ENCODE assay signal across 8 cellular contexts in the genomic region with DNA sequence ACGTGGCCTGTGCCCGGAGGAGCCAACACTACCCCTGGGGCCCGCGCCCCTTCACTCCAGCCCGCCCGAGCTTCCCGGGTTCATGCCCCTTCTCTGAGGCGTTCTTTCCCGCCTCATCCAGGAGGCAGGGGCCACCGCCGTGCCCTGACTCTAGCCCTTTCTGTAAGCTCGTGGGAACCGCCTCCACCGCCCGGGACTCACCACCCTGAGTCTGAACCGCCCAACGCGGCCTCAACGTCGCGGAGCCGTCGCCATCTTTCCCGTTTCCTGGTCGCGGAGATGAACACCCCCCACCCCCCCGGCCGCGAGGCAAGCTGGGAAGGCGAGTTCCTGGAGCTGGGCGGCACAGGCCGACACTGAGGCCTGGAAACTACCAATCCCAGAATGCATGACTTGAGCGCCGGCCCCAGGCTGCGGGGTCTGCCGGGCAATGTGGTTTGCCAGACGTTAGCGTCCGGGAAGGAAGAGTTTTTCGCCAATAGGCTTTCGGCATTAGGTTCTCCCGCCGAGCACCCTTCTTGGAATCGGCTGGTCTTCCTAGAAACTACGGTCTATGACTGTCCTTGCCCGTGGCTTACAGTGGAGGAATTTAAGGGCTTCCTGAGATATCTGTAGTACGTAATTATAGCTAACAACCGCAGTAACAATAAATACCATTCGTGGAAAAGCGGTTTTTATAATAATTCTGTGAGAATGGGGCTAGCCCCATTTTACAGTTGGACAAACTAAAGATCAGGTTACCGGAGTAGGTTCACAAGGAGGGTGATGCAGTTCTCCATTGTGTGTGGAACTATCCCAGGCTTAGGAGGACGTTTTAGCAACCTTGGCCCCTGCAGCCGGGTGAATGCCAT. TPM values are rescaled to one million over a fixed set of nuclear protein-coding genes. Genes with fewer than 3 reads are reported as not detected.
DNase-seq lines count a peak whose midpoint lies in the region; ATAC-seq and TF ChIP-seq lines count a peak whose summit lies in the region.

Gene DDX23, minus strand, starts transcription at position 281 of the 851 bp plus-strand sequence. CDS start 6,381 bp downstream, outside the sequence.

- peak within 1 kb of the TSS; percentile 82 for H3K9ac ChIP-seq in muscle layer of colon (ENCODE audit: low read length)

- H3K4me3 ChIP-seq in esophagus (ENCODE audit: low read depth in 1 of 2, low read length in 2 of 2), result peak within 1 kb of the TSS; percentile 96 to 97
- peak within 1 kb of the TSS; percentile 67 to 91 for H3K4me3 ChIP-seq in muscle layer of colon (ENCODE audit: low read depth in 1 of 2, low read length in 2 of 2)

- peak within 1 kb of the TSS; percentile 97 for H3K4me3 Mint-ChIP-seq in activated T-cell treated with anti-CD3 and anti-CD28 coated beads, Interleukin-2, amount 50 U/mL, for 24 hours

- DNase-seq in DMS153 treated with DMSO at 0.1 percent for 48 hours (lab: John Stamatoyannopoulos, UW; ENCODE audit: unreplicated experiment), result peak; percentile 97
- DNase-seq in KBM-7, result peak; percentile 98
- DNase-seq in activated T-cell treated with anti-CD3 and anti-CD28 coated beads, Interleukin-2, amount 50 U/mL, for 24 hours, result peak; percentile 90
- DNase-seq in stimulated activated CD8-positive, alpha-beta memory T cell treated with anti-CD3 and anti-CD28 coated beads, Interleukin-7, amount 100 ng/mL, for 24 hours (ENCODE audit: low read depth), result peak; percentile 81

- H3K27me3 Mint-ChIP-seq in activated T-cell treated with anti-CD3 and anti-CD28 coated beads, Interleukin-2, amount 50 U/mL, for 24 hours, result no peaks in the 10 kb centered on the region

- in situ Hi-C loops in KBM-7 (cut with MboI; ENCODE audit: low pct_unique_long_range_greater_than_20kb, low sequenced_read_pairs), result no loop called here

- H3K4me1 Mint-ChIP-seq in activated T-cell treated with anti-CD3 and anti-CD28 coated beads, Interleukin-2, amount 50 U/mL, for 24 hours (ENCODE audit: low read depth), result peaks cover 39% of the 10 kb centered on the region

- peaks cover 44% of the 10 kb centered on the region for H3K36me3 Mint-ChIP-seq in activated T-cell treated with anti-CD3 and anti-CD28 coated beads, Interleukin-2, amount 50 U/mL, for 24 hours (ENCODE audit: low read depth)

- H3K27me3 ChIP-seq in esophagus (ENCODE audit: control insufficient read depth in 1 of 2, insufficient read depth in 2 of 2, low read length in 2 of 2), result no peaks in the 10 kb centered on the region
- H3K27me3 ChIP-seq in muscle layer of colon (ENCODE audit: control insufficient read depth in 1 of 2, insufficient read depth in 2 of 2, low read length in 2 of 2), result no peaks in the 10 kb centered on the region

- H3K36me3 ChIP-seq in esophagus (ENCODE audit: control insufficient read depth in 2 of 2, insufficient read depth in 2 of 2, low read length in 1 of 2), result peaks cover 0 to 3% of the 10 kb centered on the region in 2 donors
- no peaks in the 10 kb centered on the region for H3K36me3 ChIP-seq in muscle layer of colon (ENCODE audit: insufficient read depth, low read length)

- WGBS in esophagus, 2 donors, result 0% methylated on average over 53 of the region's 53 CpGs

- peak within 1 kb of the TSS; percentile 88 to 90 for H3K27ac ChIP-seq in esophagus (ENCODE audit: low read depth in 2 of 2, low read length in 1 of 2)
- peak within 1 kb of the TSS; percentile 89 for H3K27ac ChIP-seq in muscle layer of colon (ENCODE audit: low read depth, low read length)

- peak within 1 kb of the TSS; percentile 99 for H3K27ac Mint-ChIP-seq in activated T-cell treated with anti-CD3 and anti-CD28 coated beads, Interleukin-2, amount 50 U/mL, for 24 hours

- no peaks in the 10 kb centered on the region for H3K9me3 ChIP-seq in esophagus (ENCODE audit: control insufficient read depth in 2 of 2, insufficient read depth in 1 of 2, low read depth in 1 of 2, low read length in 1 of 2)
- no peaks in the 10 kb centered on the region for H3K9me3 ChIP-seq in muscle layer of colon (ENCODE audit: low read length)

- peak; percentile 93 for ATAC-seq in GM21717 (IDR thresholded peaks at IDR 0.05; ENCODE audit: unreplicated experiment)

- H3K4me1 ChIP-seq in esophagus (ENCODE audit: control insufficient read depth in 2 of 2, insufficient read depth in 2 of 2, low read length in 1 of 2), result no peaks in the 10 kb centered on the region
- peaks cover 18% of the 10 kb centered on the region for H3K4me1 ChIP-seq in muscle layer of colon (ENCODE audit: insufficient read depth, low read length)

- H3K9me3 Mint-ChIP-seq in activated T-cell treated with anti-CD3 and anti-CD28 coated beads, Interleukin-2, amount 50 U/mL, for 24 hours, result no peaks in the 10 kb centered on the region

TF ChIP-seq in PFSK-1, 5 proteins besides CTCF, POLR2A, EP300 and RAD21:
- TF ChIP-seq FOXP2 (optimal IDR thresholded peaks at IDR 0.05; ENCODE audit: borderline replicate concordance, extremely low read depth, extremely low read length, insufficient read depth), result peak; percentile 24
- TF ChIP-seq POLR2AphosphoS5 (IDR thresholded peaks at IDR 0.05; ENCODE audit: low read depth, low read length), result peak; percentile 72
- peak in 1 of 2 experiments; percentile 34; a peak in 1 of 4 replicates for TF ChIP-seq REST (IDR thresholded peaks at IDR 0.05; ENCODE audit: insufficient read depth in 1 of 2, low read depth in 2 of 2, low read length in 2 of 2)
- peak; percentile 18; the same call in 1 of the 2 replicates for TF ChIP-seq SIN3A (IDR thresholded peaks at IDR 0.05; ENCODE audit: borderline replicate concordance, insufficient read depth, low read length)
- peak; percentile 90 for TF ChIP-seq TAF1 (IDR thresholded peaks at IDR 0.05; ENCODE audit: borderline replicate concordance, insufficient read depth, low read length)

RNA-seq across cellular contexts. Expression of gene DDX23, which starts in this region (rescaled TPM):
- polyA plus RNA-seq in PFSK-1 (2012; ENCODE audit: insufficient read length, low read depth), result 60.8 TPM
- polyA plus RNA-seq in esophagus, result 10 to 100 TPM; 26.2 to 37.5 TPM

Comparison
In these comparisons a context has a peak if more than half of its experiments do, and no peak if none do; other contexts are left out.
1. Peak in every context shown above with its lines: DNase-seq, ATAC-seq, H3K4me3 ChIP-seq and H3K27ac ChIP-seq.